2 cellular contexts compared by ENCODE assay signal in the genomic region with DNA sequence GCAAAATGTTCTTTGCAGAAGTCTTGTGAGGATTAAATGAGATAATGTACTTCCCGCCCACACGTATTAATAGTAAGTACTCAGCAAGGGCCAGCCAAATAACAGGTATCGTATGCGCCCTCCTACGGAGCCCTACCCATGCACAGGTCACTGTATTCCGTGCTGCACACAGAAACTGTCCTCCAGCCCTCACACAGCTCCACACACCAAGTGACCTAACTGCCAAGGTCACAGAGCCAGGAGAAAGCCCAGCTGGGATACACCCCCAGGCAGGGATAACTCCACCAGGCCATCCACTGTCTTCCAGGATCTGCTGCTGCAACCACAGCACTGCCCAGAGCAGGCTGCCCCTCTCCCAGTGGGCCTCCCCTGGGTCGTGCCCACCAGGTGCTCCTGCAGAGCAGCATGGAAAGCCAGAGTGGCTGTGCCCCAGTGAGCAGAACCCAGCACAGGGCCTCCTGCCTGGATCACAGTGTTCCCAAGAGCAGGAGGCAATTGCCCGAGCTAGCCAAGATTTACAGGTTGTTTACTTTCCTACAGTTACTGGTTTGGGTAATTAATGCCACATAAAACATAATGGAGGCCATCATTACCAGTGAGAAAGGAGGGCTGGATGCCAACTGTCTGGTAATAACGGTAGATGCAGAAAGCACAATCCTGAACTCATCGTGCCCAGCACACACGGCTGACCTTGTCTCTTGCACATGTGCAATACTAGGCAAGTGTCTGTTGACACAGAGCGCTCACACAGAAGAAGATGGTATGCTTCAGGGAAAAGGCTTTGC.
TF ChIP-seq lines count a peak whose summit lies in the region.

No MANE protein-coding gene starts in this region.

TF ChIP-seq in SK-N-SH, 30 proteins besides CTCF, POLR2A, EP300 and RAD21 (continued from another document):
- TF ChIP-seq FOSL2 (IDR thresholded peaks at IDR 0.05; ENCODE audit: borderline replicate concordance, low read depth), result no peak
- no peak for TF ChIP-seq CHD2 (IDR thresholded peaks at IDR 0.05; ENCODE audit: low read length, partially characterized antibody)
- TF ChIP-seq TEAD4 (IDR thresholded peaks at IDR 0.05; ENCODE audit: borderline replicate concordance, insufficient read depth), result no peak
- TF ChIP-seq JUND (IDR thresholded peaks at IDR 0.05), result no peak
- no peak for TF ChIP-seq GATA2 (CRISPR knock-in tag; IDR thresholded peaks at IDR 0.05)
- TF ChIP-seq, protein P1, sequence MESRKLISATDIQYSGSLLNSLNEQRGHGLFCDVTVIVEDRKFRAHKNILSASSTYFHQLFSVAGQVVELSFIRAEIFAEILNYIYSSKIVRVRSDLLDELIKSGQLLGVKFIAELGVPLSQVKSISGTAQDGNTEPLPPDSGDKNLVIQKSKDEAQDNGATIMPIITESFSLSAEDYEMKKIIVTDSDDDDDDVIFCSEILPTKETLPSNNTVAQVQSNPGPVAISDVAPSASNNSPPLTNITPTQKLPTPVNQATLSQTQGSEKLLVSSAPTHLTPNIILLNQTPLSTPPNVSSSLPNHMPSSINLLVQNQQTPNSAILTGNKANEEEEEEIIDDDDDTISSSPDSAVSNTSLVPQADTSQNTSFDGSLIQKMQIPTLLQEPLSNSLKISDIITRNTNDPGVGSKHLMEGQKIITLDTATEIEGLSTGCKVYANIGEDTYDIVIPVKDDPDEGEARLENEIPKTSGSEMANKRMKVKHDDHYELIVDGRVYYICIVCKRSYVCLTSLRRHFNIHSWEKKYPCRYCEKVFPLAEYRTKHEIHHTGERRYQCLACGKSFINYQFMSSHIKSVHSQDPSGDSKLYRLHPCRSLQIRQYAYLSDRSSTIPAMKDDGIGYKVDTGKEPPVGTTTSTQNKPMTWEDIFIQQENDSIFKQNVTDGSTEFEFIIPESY (IDR thresholded peaks at IDR 0.05; ENCODE audit: borderline replicate concordance, low read depth), result no peak
- TF ChIP-seq, protein P2, sequence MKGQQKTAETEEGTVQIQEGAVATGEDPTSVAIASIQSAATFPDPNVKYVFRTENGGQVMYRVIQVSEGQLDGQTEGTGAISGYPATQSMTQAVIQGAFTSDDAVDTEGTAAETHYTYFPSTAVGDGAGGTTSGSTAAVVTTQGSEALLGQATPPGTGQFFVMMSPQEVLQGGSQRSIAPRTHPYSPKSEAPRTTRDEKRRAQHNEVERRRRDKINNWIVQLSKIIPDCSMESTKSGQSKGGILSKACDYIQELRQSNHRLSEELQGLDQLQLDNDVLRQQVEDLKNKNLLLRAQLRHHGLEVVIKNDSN (IDR thresholded peaks at IDR 0.05; ENCODE audit: borderline replicate concordance, low read depth), result no peak
- no peak for TF ChIP-seq RCOR1 (IDR thresholded peaks at IDR 0.05; ENCODE audit: low read length)

TF ChIP-seq in SK-N-SH treated with all-trans-retinoic acid at 6 μM for 48 hours, 23 proteins besides CTCF, POLR2A, EP300 and RAD21 (continued from another document):
- TF ChIP-seq, protein P3, sequence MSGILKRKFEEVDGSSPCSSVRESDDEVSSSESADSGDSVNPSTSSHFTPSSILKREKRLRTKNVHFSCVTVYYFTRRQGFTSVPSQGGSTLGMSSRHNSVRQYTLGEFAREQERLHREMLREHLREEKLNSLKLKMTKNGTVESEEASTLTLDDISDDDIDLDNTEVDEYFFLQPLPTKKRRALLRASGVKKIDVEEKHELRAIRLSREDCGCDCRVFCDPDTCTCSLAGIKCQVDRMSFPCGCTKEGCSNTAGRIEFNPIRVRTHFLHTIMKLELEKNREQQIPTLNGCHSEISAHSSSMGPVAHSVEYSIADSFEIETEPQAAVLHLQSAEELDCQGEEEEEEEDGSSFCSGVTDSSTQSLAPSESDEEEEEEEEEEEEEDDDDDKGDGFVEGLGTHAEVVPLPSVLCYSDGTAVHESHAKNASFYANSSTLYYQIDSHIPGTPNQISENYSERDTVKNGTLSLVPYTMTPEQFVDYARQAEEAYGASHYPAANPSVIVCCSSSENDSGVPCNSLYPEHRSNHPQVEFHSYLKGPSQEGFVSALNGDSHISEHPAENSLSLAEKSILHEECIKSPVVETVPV (CRISPR knock-in tag; IDR thresholded peaks at IDR 0.05), result no peak
- no peak for TF ChIP-seq ZFP30 (CRISPR knock-in tag; IDR thresholded peaks at IDR 0.05)
- no peak for TF ChIP-seq ISL1 (CRISPR knock-in tag; IDR thresholded peaks at IDR 0.05)
